11 cellular contexts compared by ENCODE assay signal in genomic region chr7:53350241-53350640, GRCh38.
DNase-seq lines count a peak whose midpoint lies in the region; ATAC-seq and TF ChIP-seq lines count a peak whose summit lies in the region.
"Had no signal": no experiment of that assay in that cellular context is flagged by ENCODE, and none has a peak within 500 bp of the region (broad histone marks: within the 10 kb centered on the region; RNA-seq: fewer than 3 reads in every experiment).

No MANE protein-coding gene starts in this region.

- no peak for ATAC-seq in GM19395 (IDR thresholded peaks at IDR 0.05; ENCODE audit: unreplicated experiment)
- ATAC-seq in GM19455 (IDR thresholded peaks at IDR 0.05; ENCODE audit: unreplicated experiment): no peak
- ATAC-seq: T-cell had no signal

- TF ChIP-seq CTCF in GM12872 (IDR thresholded peaks at IDR 0.05; ENCODE audit: insufficient read depth, low read depth, low read length) (peak; percentile 53), VCaP (conservative IDR thresholded peaks at IDR 0.05) (peak; percentile 91)

- no peak overlapping the region for H3K27ac ChIP-seq in VCaP
- H3K27ac ChIP-seq: prostate gland, uterus had no signal

- in situ Hi-C loops in KBM-7 (cut with MboI; ENCODE audit: low pct_unique_long_range_greater_than_20kb, low sequenced_read_pairs): no loop called here

- DNase-seq in KBM-7: peak; percentile 28
- peak; percentile 12 for DNase-seq in medulla oblongata (ENCODE audit: extremely low spot score)
- no peak for DNase-seq in cortex of kidney (lab: John Stamatoyannopoulos, UW)
- DNase-seq in midbrain (lab: John Stamatoyannopoulos, UW): no peak
- DNase-seq: T-cell, uterus had no signal

Comparison
In these comparisons a context has a peak if more than half of its experiments do, and no peak if none do; other contexts are left out.
1. DNase-seq: peak in KBM-7 (single experiment) and medulla oblongata (single experiment); none in cortex of kidney (single experiment) and midbrain (single experiment).